ENCODE assay signal across 13 cellular contexts in the genomic region with DNA sequence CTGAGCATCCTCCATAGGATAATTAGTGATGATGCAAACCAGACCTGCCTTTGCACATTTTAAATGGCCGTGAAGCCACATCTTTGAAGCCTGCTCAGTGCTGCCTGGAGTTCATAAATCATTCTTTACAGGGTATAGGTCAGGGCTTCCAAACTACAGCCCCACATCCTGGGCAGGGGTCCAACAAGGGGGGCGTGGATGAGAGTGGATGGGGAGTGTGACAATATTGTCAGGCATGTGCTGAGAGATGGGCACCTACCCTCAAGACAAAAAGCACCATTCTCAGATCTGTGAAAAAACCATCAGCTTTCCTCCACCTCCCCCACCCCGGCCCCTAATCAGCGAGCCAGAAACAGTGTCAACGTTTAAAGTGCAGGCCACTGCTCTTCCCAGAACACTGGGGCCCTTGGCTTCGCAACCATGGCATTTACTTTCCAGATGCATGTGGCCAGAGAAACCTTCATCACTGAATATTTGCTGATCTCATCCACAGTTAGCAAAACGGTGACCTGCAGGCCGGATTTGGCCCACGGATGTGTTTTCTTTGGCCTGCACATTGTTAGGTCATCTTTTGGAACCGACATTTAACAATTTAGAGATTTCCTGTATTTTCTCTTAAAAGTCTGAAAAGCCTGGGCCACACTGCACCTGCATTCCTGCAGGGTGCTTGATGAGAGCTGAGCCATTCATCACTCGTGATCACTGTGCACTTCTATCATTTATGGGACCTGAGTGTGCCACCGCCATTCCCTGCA.
A peak's percentile ranks its signal among the peaks of the same experiment; 100 is the strongest.
DNase-seq lines count a peak whose midpoint lies in the region; ATAC-seq, FAIRE-seq and TF ChIP-seq lines count a peak whose summit lies in the region.
"Had no signal": no experiment of that assay in that cellular context is flagged by ENCODE, and none has a peak within 500 bp of the region (broad histone marks: within the 10 kb centered on the region; RNA-seq: fewer than 3 reads in every experiment).

No MANE protein-coding gene starts in this region.

- H3K79me1 ChIP-seq in neuronal stem cell (ENCODE audit: low read depth, low read length): no peaks in the 10 kb centered on the region

- peaks cover 2% of the 10 kb centered on the region for H3K36me3 Mint-ChIP-seq in chondrocyte (ENCODE audit: low read depth)

- intact Hi-C loops in HepG2 (cut with micrococcal nuclease; ENCODE audit: unreplicated experiment) (no loop called here), aorta (cut with DNase I) (no loop called here)

- peak overlapping the region; percentile 89 for H3K27ac Mint-ChIP-seq in chondrocyte (ENCODE audit: unreplicated experiment)

- no peak for TF ChIP-seq POLR2A in HepG2 (IDR thresholded peaks at IDR 0.05; ENCODE audit: insufficient read depth in 1 of 2, low read depth in 2 of 2, low read length in 2 of 2)
- TF ChIP-seq POLR2A in GM18505 (IDR thresholded peaks at IDR 0.05; ENCODE audit: borderline replicate concordance, extremely low read depth, insufficient read depth, insufficient read length): no peak

- TF ChIP-seq RAD21 in liver (IDR thresholded peaks at IDR 0.05): peak; percentile 45 to 46
- no peak for TF ChIP-seq RAD21 in HepG2 (CRISPR knock-in tag; IDR thresholded peaks at IDR 0.05)

- H4K8ac ChIP-seq in neuronal stem cell (ENCODE audit: low read depth, low read length): no peak overlapping the region

- CTCF ChIA-PET in HepG2 (lab: Yijun Ruan, JAX; ENCODE audit: low intra/inter-chr PET ratio, low total read pairs): no interaction called here

- H3K4me2 ChIP-seq in HepG2 (ENCODE audit: low read depth, low read length) (no peak overlapping the region), neuronal stem cell (ENCODE audit: insufficient read depth, low read length, poor library complexity, severe bottlenecking) (no peak overlapping the region)
- H3K4me2 ChIP-seq: BLaER1 had no signal

- TF ChIP-seq CTCF in liver (IDR thresholded peaks at IDR 0.05; ENCODE audit: low read depth, low read length, missing input control): no peak
- TF ChIP-seq CTCF in HepG2 (CRISPR knock-in tag; IDR thresholded peaks at IDR 0.05): no peak
- no peak for TF ChIP-seq CTCF in chondrocyte (IDR thresholded peaks at IDR 0.05)

- in situ Hi-C loops in HepG2 (cut with HindIII; ENCODE audit: extremely low pct_ligation_motif_present, low pct_unique_long_range_greater_than_20kb): no loop called here

- H3K9me3 ChIP-seq in liver (ENCODE audit: control insufficient read depth in 4 of 4, low read length in 3 of 4): no peaks in the 10 kb centered on the region
- H3K9me3 ChIP-seq in HepG2 (ENCODE audit: low read length): no peaks in the 10 kb centered on the region
- no peaks in the 10 kb centered on the region for H3K9me3 ChIP-seq in aorta (ENCODE audit: control insufficient read depth, low read length)
- H3K9me3 ChIP-seq in neuronal stem cell (replicated peaks in 1 of 2; ENCODE audit: control insufficient read depth in 2 of 2, insufficient read depth in 1 of 2, low read depth in 1 of 2, low read length in 2 of 2): no peaks in the 10 kb centered on the region
- H3K9me3 ChIP-seq: BLaER1, neutrophil had no signal

- 25% methylated on average over 12 of the region's 12 CpGs for WGBS in liver
- WGBS in HepG2 (ENCODE audit: low lambda C conversion rate): 9% methylated on average over 12 of the region's 12 CpGs
- 16 to 18% methylated on average over 12 of the region's 12 CpGs for WGBS in aorta, 2 donors
- WGBS in neuronal stem cell (ENCODE audit: extremely low coverage in 2 of 2, insufficient read length in 2 of 2, insufficient replicate concordance in 1 of 2), 2 donors: no CpG with 5 or more reads among the region's 12 CpGs

- H3K4me1 Mint-ChIP-seq in chondrocyte (ENCODE audit: low read depth): peaks cover 52% of the 10 kb centered on the region

- H2AK5ac ChIP-seq in neuronal stem cell (ENCODE audit: low read depth, low read length): no peak overlapping the region

- no peak overlapping the region for H4K91ac ChIP-seq in neuronal stem cell (ENCODE audit: low read depth, low read length, poor library complexity)

- no peak overlapping the region for H3K4me3 Mint-ChIP-seq in chondrocyte (ENCODE audit: unreplicated experiment)

- FAIRE-seq in HepG2 (lab: Jason Lieb, UNC): no peak
- FAIRE-seq: GM12892 had no signal

- H3K4me1 ChIP-seq in liver (ENCODE audit: control insufficient read depth in 4 of 4, insufficient read depth in 4 of 4, low read length in 3 of 4): peaks cover 8 to 27% (median 17%) of the 10 kb centered on the region in 4 donors
- no peaks in the 10 kb centered on the region for H3K4me1 ChIP-seq in HepG2 (ENCODE audit: insufficient read depth, low read length)
- peaks cover 10 to 15% of the 10 kb centered on the region in 2 donors for H3K4me1 ChIP-seq in aorta (ENCODE audit: control insufficient read depth in 1 of 2, insufficient read depth in 2 of 2, low read length in 2 of 2)
- peaks cover 0 to 2% of the 10 kb centered on the region in 2 donors for H3K4me1 ChIP-seq in neuronal stem cell (ENCODE audit: control insufficient read depth in 2 of 2, insufficient read depth in 1 of 2, low read depth in 1 of 2, low read length in 2 of 2)
- H3K4me1 ChIP-seq: BLaER1 had no signal

- H3K27ac ChIP-seq in liver (ENCODE audit: low read depth in 1 of 2, low read length in 2 of 2) (peak overlapping the region; percentile 79 to 85), HepG2 (ENCODE audit: extremely low read length, insufficient read depth, low read length) (no peak overlapping the region), aorta (ENCODE audit: low read depth in 1 of 2, low read length in 2 of 2) (peak overlapping the region; percentile 6 to 56), neuronal stem cell (replicated peaks; ENCODE audit: low read length) (no peak overlapping the region)
- H3K27ac ChIP-seq: BLaER1, neutrophil had no signal

- DNase-seq in HepG2 (ENCODE audit: low spot score): no peak
- DNase-seq in chondrocyte (ENCODE audit: low spot score): no peak
- peak; percentile 59 for DNase-seq in left kidney (ENCODE audit: low read depth, low spot score)
- peak; percentile 66 to 76 for DNase-seq in aorta
- DNase-seq in activated CD4-positive, alpha-beta T cell treated with anti-CD3 and anti-CD28 coated beads, Interleukin-2, amount 50 U/mL, for 1 hour: no peak
- no peak for DNase-seq in neuronal stem cell (ENCODE audit: low spot score)
- DNase-seq: NCI-H1417 treated with DMSO at 0.1 percent for 48 hours had no signal

- no peaks in the 10 kb centered on the region for H3K9me3 Mint-ChIP-seq in chondrocyte (ENCODE audit: low read depth)

- H2BK15ac ChIP-seq in neuronal stem cell (ENCODE audit: low read length): no peak overlapping the region

- H3K79me2 ChIP-seq in HepG2 (ENCODE audit: insufficient read depth, low read length): no peaks in the 10 kb centered on the region

- BruUV-seq in HepG2 (replicated peaks; lab: Mats Ljungman, UMichigan): no TSS peak

- H2AFZ ChIP-seq in HepG2 (ENCODE audit: low read length) (no peak overlapping the region), neuronal stem cell (ENCODE audit: low read length) (no peak overlapping the region)

- H3K27me3 Mint-ChIP-seq in chondrocyte (ENCODE audit: low read depth): no peaks in the 10 kb centered on the region

- H2BK12ac ChIP-seq in neuronal stem cell (ENCODE audit: low read length): no peak overlapping the region

- POLR2A ChIA-PET in HepG2 (lab: Yijun Ruan, JAX): no interaction called here

- H3K14ac ChIP-seq in neuronal stem cell (ENCODE audit: low read length): no peak overlapping the region

- H3K4me3 ChIP-seq in liver (ENCODE audit: low read depth in 1 of 3, low read length in 3 of 3) (no peak overlapping the region), HepG2 (replicated peaks in 1 of 3; ENCODE audit: insufficient read depth in 1 of 3, low read depth in 2 of 3, low read length in 3 of 3) (no peak overlapping the region), aorta (ENCODE audit: low read length in 2 of 2) (no peak overlapping the region), neuronal stem cell (ENCODE audit: low read length in 2 of 2) (no peak overlapping the region)
- H3K4me3 ChIP-seq: BLaER1 had no signal

- H2BK120ac ChIP-seq in neuronal stem cell (ENCODE audit: low read depth, low read length): no peak overlapping the region

- no peak overlapping the region for H3K23ac ChIP-seq in neuronal stem cell (ENCODE audit: low read depth, low read length, poor library complexity)

- H3K4ac ChIP-seq in neuronal stem cell (ENCODE audit: low read length): no peak overlapping the region

- TF ChIP-seq EP300 in HepG2 (IDR thresholded peaks at IDR 0.05; ENCODE audit: low read depth in 2 of 2, low read length in 2 of 2) (no peak), HepG2 (CRISPR knock-in tag; IDR thresholded peaks at IDR 0.05; ENCODE audit: borderline replicate concordance) (no peak)

- no peak overlapping the region for H2BK5ac ChIP-seq in neuronal stem cell (ENCODE audit: low read length)

- no peaks in the 10 kb centered on the region for H3K36me3 ChIP-seq in liver (ENCODE audit: control insufficient read depth in 4 of 4, insufficient read depth in 3 of 4, low read depth in 1 of 4, low read length in 3 of 4)
- H3K36me3 ChIP-seq in HepG2 (replicated peaks in 1 of 2; ENCODE audit: control insufficient read depth in 1 of 2, insufficient read depth in 2 of 2, low read length in 2 of 2): no peaks in the 10 kb centered on the region
- no peaks in the 10 kb centered on the region for H3K36me3 ChIP-seq in aorta (ENCODE audit: control insufficient read depth in 1 of 2, insufficient read depth in 2 of 2, low read length in 1 of 2)
- H3K36me3 ChIP-seq in neuronal stem cell (replicated peaks in 1 of 2; ENCODE audit: control insufficient read depth in 2 of 2, insufficient read depth in 2 of 2, low read length in 2 of 2): no peaks in the 10 kb centered on the region
- H3K36me3 ChIP-seq: BLaER1 had no signal

- no peaks in the 10 kb centered on the region for H4K20me1 ChIP-seq in HepG2 (ENCODE audit: insufficient read depth, low read length)
- H4K20me1 ChIP-seq: BLaER1 had no signal

- peak overlapping the region in 1 of 2 donors; percentile 73 for H3K9ac ChIP-seq in liver (ENCODE audit: low read depth in 1 of 2, low read length in 2 of 2)
- H3K9ac ChIP-seq in HepG2 (ENCODE audit: insufficient read depth, low read depth, low read length): no peak overlapping the region
- no peak overlapping the region for H3K9ac ChIP-seq in neuronal stem cell (ENCODE audit: low read depth, low read length, poor library complexity)
- H3K9ac ChIP-seq: BLaER1 had no signal

- ATAC-seq in HepG2 (no peak; the same call in 2 of the 3 replicates), aorta (ENCODE audit: low FRiP score) (peak; percentile 52), GM18505 (IDR thresholded peaks at IDR 0.05; ENCODE audit: unreplicated experiment) (no peak)
- ATAC-seq: Panc1 had no signal

- H3K27me3 ChIP-seq in liver (ENCODE audit: control insufficient read depth in 4 of 4, insufficient read depth in 4 of 4, low read length in 3 of 4) (no peaks in the 10 kb centered on the region), HepG2 (ENCODE audit: control insufficient read depth in 1 of 2, insufficient read depth in 2 of 2, low read length in 2 of 2) (no peaks in the 10 kb centered on the region), aorta (ENCODE audit: control insufficient read depth in 1 of 2, insufficient read depth in 2 of 2, low read length in 1 of 2) (no peaks in the 10 kb centered on the region), neuronal stem cell (ENCODE audit: control insufficient read depth in 3 of 3, insufficient read depth in 3 of 3, low read depth in 1 of 3, low read length in 3 of 3) (no peaks in the 10 kb centered on the region)
- H3K27me3 ChIP-seq: BLaER1, neutrophil had no signal

- H3K18ac ChIP-seq in neuronal stem cell (ENCODE audit: low read length): no peak overlapping the region

Comparison
In these comparisons a context has a peak if more than half of its experiments do, and no peak if none do; other contexts are left out.
1. H3K27ac ChIP-seq: peak in liver (2 of 2) and aorta (2 of 2); none in HepG2 (single experiment) and neuronal stem cell (single experiment).
2. DNase-seq: peak in left kidney (single experiment) and aorta (2 of 2); none in HepG2 (single experiment), chondrocyte (single experiment), activated CD4-positive, alpha-beta T cell treated with anti-CD3 and anti-CD28 coated beads, Interleukin-2, amount 50 U/mL, for 1 hour (single experiment) and neuronal stem cell (single experiment).